ENCODE assay signal across 21 cellular contexts in genomic region chr5:123722451-123722850, GRCh38.
"Had no signal": no experiment of that assay in that cellular context is flagged by ENCODE, and none has a peak within 500 bp of the region (broad histone marks: within the 10 kb centered on the region; RNA-seq: fewer than 3 reads in every experiment).

No MANE protein-coding gene starts in this region.

- H3K36me3 ChIP-seq: pancreas, prostate gland, right lobe of liver, tibial nerve, upper lobe of right lung, vagina had no signal

- FAIRE-seq: pancreas had no signal

- H3K9me3 ChIP-seq: pancreas, prostate gland, right lobe of liver, testis, vagina had no signal

- H3K27me3 ChIP-seq: hepatocyte, pancreas, right lobe of liver, testis, tibial nerve, upper lobe of right lung, vagina had no signal

- H3K4me2 ChIP-seq: hepatocyte had no signal

- H2AFZ ChIP-seq: hepatocyte had no signal

- DNase-seq: erythroblast; foreskin melanocyte; head of caudate nucleus; kidney glomerular epithelial cell; mesendoderm; naive B cell; occipital lobe; pancreas; retina; right lobe of liver; stimulated activated CD4-positive, alpha-beta T cell treated with anti-CD3 and anti-CD28 coated beads, Interleukin-2, amount 100 ng/mL, for 24 hours; stimulated activated CD4-positive, alpha-beta T cell treated with anti-CD3 and anti-CD28 coated beads, Interleukin-4, amount 100 ng/mL, for 4 hours; stimulated activated naive B cell treated with anti-CD40 and anti-IgM and Interleukin-4, amounts not matched to agents 10 μg/mL and 1 μg/mL and 100 μg/mL, for 72 hours; stimulated activated naive CD8-positive, alpha-beta T cell treated with anti-CD3 and anti-CD28 coated beads, Interleukin-15, amount 100 ng/mL, for 72 hours; testis; upper lobe of right lung had no signal

- H3K4me3 ChIP-seq: hepatocyte, pancreas, prostate gland, right lobe of liver, skin epidermis, testis, tibial nerve, upper lobe of right lung, vagina had no signal

- H3K4me1 ChIP-seq: prostate gland, right lobe of liver, testis, tibial nerve, upper lobe of right lung, vagina had no signal

- H3K27ac ChIP-seq: hepatocyte, pancreas, prostate gland, right lobe of liver, skin epidermis, testis, tibial nerve, upper lobe of right lung, vagina had no signal

- H3K79me2 ChIP-seq: hepatocyte had no signal
